In genomic region chr18:61581578-61582204, GRCh38 we compare ENCODE assay signal across 8 cellular contexts.
DNase-seq lines count a peak whose midpoint lies in the region; ATAC-seq and TF ChIP-seq lines count a peak whose summit lies in the region.

No MANE protein-coding gene starts in this region.

- TF ChIP-seq CTCF in PC-9 (conservative IDR thresholded peaks at IDR 0.05) (peak; percentile 93), fibroblast of the aortic adventitia (IDR thresholded peaks at IDR 0.05; ENCODE audit: insufficient read depth, low read length) (peak; percentile 98), nephron (IDR thresholded peaks at IDR 0.05; ENCODE audit: unreplicated experiment in 3 of 3) (peak; percentile 97 to 99 (median 98))

- 0 out of 2 replicates have a peak overlapping the region, but pooled peaks have one; percentile 69 for H2AFZ ChIP-seq in PC-9

- H4K20me1 ChIP-seq in PC-9 (ENCODE audit: insufficient read depth) = no peaks in the 10 kb centered on the region

- no peaks in the 10 kb centered on the region for H3K27me3 ChIP-seq in PC-9 (ENCODE audit: insufficient read depth, low read depth)

- intact Hi-C loops in PC-9 (cut with micrococcal nuclease; ENCODE audit: unreplicated experiment) = loop anchor here (5.0 kb wide), 1 partner anchor 311 kb away; the partner anchor contains the start of gene RNF152

- BruUV-seq in PC-9 (replicated peaks; lab: Mats Ljungman, UMichigan) = no TSS peak

- peaks cover 5% of the 10 kb centered on the region for H3K4me1 Mint-ChIP-seq in activated T-helper 17 cell treated with anti-CD3 and anti-CD28 coated beads, Interleukin-2, amount 50 U/mL, for 72 hours
- peaks cover 26% of the 10 kb centered on the region for H3K4me1 Mint-ChIP-seq in nephron

- no peaks in the 10 kb centered on the region for H3F3A ChIP-seq in PC-9 (ENCODE audit: insufficient read depth, low read depth)

- no peak overlapping the region for H3K27ac ChIP-seq in PC-9

- H3K9me2 ChIP-seq in PC-9 (ENCODE audit: insufficient read depth) = peaks cover 6% of the 10 kb centered on the region; the same call in 1 of the 2 replicates

- ATAC-seq in GM19467 (IDR thresholded peaks at IDR 0.05; ENCODE audit: unreplicated experiment) = peak; percentile 87
- ATAC-seq in activated T-helper 17 cell treated with anti-CD3 and anti-CD28 coated beads, Interleukin-2, amount 50 U/mL, for 72 hours (replicated peaks) = peak; percentile 79

- peaks cover 62% of the 10 kb centered on the region for H3K27me3 Mint-ChIP-seq in activated T-helper 17 cell treated with anti-CD3 and anti-CD28 coated beads, Interleukin-2, amount 50 U/mL, for 72 hours
- peaks cover 34% of the 10 kb centered on the region for H3K27me3 Mint-ChIP-seq in nephron (ENCODE audit: low read depth)

- CTCF ChIA-PET in PC-9 (lab: Charles Lee) = no interaction called here

- H3K4me3 ChIP-seq in PC-9 = no peak overlapping the region
- H3K4me3 ChIP-seq in fibroblast of the aortic adventitia (ENCODE audit: low read depth, low read length) = peak overlapping the region; percentile 61

- H3K36me3 ChIP-seq in PC-9 (ENCODE audit: low read depth) = no peaks in the 10 kb centered on the region

- H3K4me3 Mint-ChIP-seq in activated T-helper 17 cell treated with anti-CD3 and anti-CD28 coated beads, Interleukin-2, amount 50 U/mL, for 72 hours = peak overlapping the region; percentile 33
- H3K4me3 Mint-ChIP-seq in nephron = peak overlapping the region; percentile 73 to 78 (median 74)

- POLR2A ChIA-PET in PC-9 (lab: Charles Lee; ENCODE audit: unreplicated experiment) = no interaction called here

- DNase-seq in COLO668 (lab: John Stamatoyannopoulos, UW; ENCODE audit: unreplicated experiment) = peak; percentile 67
- peak; percentile 45 for DNase-seq in HT-29 (ENCODE audit: low spot score)
- DNase-seq in PC-9 = peak in 1 of 2 experiments; percentile 58
- DNase-seq in fibroblast of the aortic adventitia (ENCODE audit: low read depth) = peak; percentile 60
- peak; percentile 47 for DNase-seq in stimulated activated naive CD4-positive, alpha-beta T cell treated with Interleukin-2 at 50 U/mL for 16 hours (lab: John Stamatoyannopoulos, UW)

- H3K4me1 ChIP-seq in PC-9 (replicated peaks; ENCODE audit: insufficient read depth) = no peaks in the 10 kb centered on the region

- no peaks in the 10 kb centered on the region for H3K9me3 Mint-ChIP-seq in activated T-helper 17 cell treated with anti-CD3 and anti-CD28 coated beads, Interleukin-2, amount 50 U/mL, for 72 hours
- H3K9me3 Mint-ChIP-seq in nephron = no peaks in the 10 kb centered on the region

- H3K36me3 Mint-ChIP-seq in activated T-helper 17 cell treated with anti-CD3 and anti-CD28 coated beads, Interleukin-2, amount 50 U/mL, for 72 hours (ENCODE audit: low read depth) = no peaks in the 10 kb centered on the region
- no peaks in the 10 kb centered on the region for H3K36me3 Mint-ChIP-seq in nephron (ENCODE audit: low read depth)

- H3K9me3 ChIP-seq in PC-9 (ENCODE audit: insufficient read depth, low read depth) = no peaks in the 10 kb centered on the region

- peak overlapping the region; percentile 54 for H3K4me2 ChIP-seq in PC-9

- no peaks in the 10 kb centered on the region for H3K79me2 ChIP-seq in PC-9 (ENCODE audit: low read depth)

- H3K27ac Mint-ChIP-seq in activated T-helper 17 cell treated with anti-CD3 and anti-CD28 coated beads, Interleukin-2, amount 50 U/mL, for 72 hours = no peak overlapping the region
- peak overlapping the region in 1 of 3 experiments; percentile 18 for H3K27ac Mint-ChIP-seq in nephron
